ENCODE assay signal across 23 cellular contexts in genomic region chr10:124959564-124959963, GRCh38.
"Had no signal": no experiment of that assay in that cellular context is flagged by ENCODE, and none has a peak within 500 bp of the region (broad histone marks: within the 10 kb centered on the region; RNA-seq: fewer than 3 reads in every experiment).

No MANE protein-coding gene starts in this region.

- H3K27ac Mint-ChIP-seq: activated CD4-positive, alpha-beta T cell treated with anti-CD3 and anti-CD28 coated beads for 36 hours; activated CD8-positive, alpha-beta T cell treated with anti-CD3 and anti-CD28 coated beads for 36 hours; activated naive CD4-positive, alpha-beta T cell treated with anti-CD3 and anti-CD28 coated beads, Interleukin-2, amount 10 ng/mL, durations not matched to agents 7 days and 5 days; activated T-cell treated with anti-CD3 and anti-CD28 coated beads, Interleukin-2, amount 50 U/mL, for 72 hours; activated T-helper 2 cell treated with anti-CD3 and anti-CD28 coated beads, Interferon-gamma antibody, Interleukin-2, Interleukin-4, amounts not matched to agents 10 μg/mL and 5 μg/mL and 100 μg/mL, durations not matched to agents 14 hours and 24 hours and 36 hours; brain; T-helper 1 cell treated with Interleukin-12 subunit alpha and Interleukin-12 subunit beta and Interleukin-4 antibody, amounts not matched to agents 30 μg/mL and 1 μg/mL, for 36 hours had no signal

- ATAC-seq: activated CD4-positive, alpha-beta T cell treated with anti-CD3 and anti-CD28 coated beads for 36 hours; activated CD8-positive, alpha-beta T cell treated with anti-CD3 and anti-CD28 coated beads for 36 hours; activated T-cell treated with anti-CD3 and anti-CD28 coated beads, Interleukin-2, amount 50 U/mL, for 72 hours; PC-3 had no signal

- H3K9me3 Mint-ChIP-seq: activated CD8-positive, alpha-beta T cell treated with anti-CD3 and anti-CD28 coated beads for 36 hours; activated naive CD4-positive, alpha-beta T cell treated with anti-CD3 and anti-CD28 coated beads, Interleukin-2, amount 10 ng/mL, durations not matched to agents 7 days and 5 days; activated T-cell treated with anti-CD3 and anti-CD28 coated beads, Interleukin-2, amount 50 U/mL, for 72 hours; activated T-helper 2 cell treated with anti-CD3 and anti-CD28 coated beads, Interferon-gamma antibody, Interleukin-2, Interleukin-4, amounts not matched to agents 10 μg/mL and 5 μg/mL and 100 μg/mL, durations not matched to agents 14 hours and 24 hours and 36 hours; brain; central memory CD8-positive, alpha-beta T cell; T-helper 1 cell treated with Interleukin-12 subunit alpha and Interleukin-12 subunit beta and Interleukin-4 antibody, amounts not matched to agents 30 μg/mL and 1 μg/mL, for 36 hours had no signal

- DNase-seq: activated CD4-positive, alpha-beta T cell treated with anti-CD3 and anti-CD28 coated beads for 36 hours; activated CD4-positive, alpha-beta T cell treated with anti-CD3 and anti-CD28 coated beads, Interleukin-2, amount 50 U/mL, for 1 hour; activated CD8-positive, alpha-beta memory T cell treated with anti-CD3 and anti-CD28 coated beads, Interleukin-2, amount 50 U/mL, for 4 hours; activated CD8-positive, alpha-beta T cell treated with anti-CD3 and anti-CD28 coated beads for 36 hours; activated gamma-delta T cell treated with Interleukin-2 at 50 U/mL for 16 hours; activated naive CD4-positive, alpha-beta T cell treated with anti-CD3 and anti-CD28 coated beads, Interleukin-2, amount 10 ng/mL, durations not matched to agents 7 days and 5 days; activated T-cell treated with anti-CD3 and anti-CD28 coated beads, Interleukin-2, amount 50 U/mL, for 72 hours; amygdala; Karpas-422; NCI-H1105 treated with DMSO at 0.1 percent for 48 hours; NCI-H1436 treated with DMSO at 0.1 percent for 48 hours; NCI-H187; NCI-H2081; NCI-H446; NCI-H524; PC-3; SHP77 treated with DMSO at 0.1 percent for 48 hours; T-helper 9 cell had no signal

- H3K4me3 Mint-ChIP-seq: activated CD4-positive, alpha-beta T cell treated with anti-CD3 and anti-CD28 coated beads for 36 hours; activated CD8-positive, alpha-beta T cell treated with anti-CD3 and anti-CD28 coated beads for 36 hours; activated naive CD4-positive, alpha-beta T cell treated with anti-CD3 and anti-CD28 coated beads, Interleukin-2, amount 10 ng/mL, durations not matched to agents 7 days and 5 days; activated T-cell treated with anti-CD3 and anti-CD28 coated beads, Interleukin-2, amount 50 U/mL, for 72 hours; brain; central memory CD8-positive, alpha-beta T cell; T-helper 1 cell treated with Interleukin-12 subunit alpha and Interleukin-12 subunit beta and Interleukin-4 antibody, amounts not matched to agents 30 μg/mL and 1 μg/mL, for 36 hours had no signal

- H3K27ac ChIP-seq: VCaP had no signal

- H3K27me3 Mint-ChIP-seq: activated CD4-positive, alpha-beta T cell treated with anti-CD3 and anti-CD28 coated beads for 36 hours; activated CD8-positive, alpha-beta T cell treated with anti-CD3 and anti-CD28 coated beads for 36 hours; activated naive CD4-positive, alpha-beta T cell treated with anti-CD3 and anti-CD28 coated beads, Interleukin-2, amount 10 ng/mL, durations not matched to agents 7 days and 5 days; brain; central memory CD8-positive, alpha-beta T cell had no signal
